In the genomic region with DNA sequence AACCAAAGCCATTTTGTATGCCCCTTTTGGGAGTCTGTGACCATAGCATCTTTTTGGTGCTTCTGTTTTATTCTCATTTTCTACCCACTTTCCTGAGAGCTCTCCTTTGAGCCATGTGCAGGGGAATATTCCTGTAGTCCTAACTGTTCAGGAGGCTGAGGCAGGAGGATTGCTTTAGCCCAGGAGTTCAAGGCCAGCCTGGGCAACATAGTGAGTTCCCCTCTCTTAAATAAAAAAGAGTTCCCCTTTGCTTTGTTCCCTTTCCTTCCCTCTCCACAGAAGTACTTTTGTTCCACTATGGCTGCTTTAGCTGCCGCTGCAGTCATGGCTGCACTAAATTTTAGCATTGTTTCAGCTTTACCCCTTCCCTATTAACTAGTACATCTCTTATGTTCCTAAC, we compare ENCODE assay signal across 17 cellular contexts.
"Had no signal": no experiment of that assay in that cellular context is flagged by ENCODE, and none has a peak within 500 bp of the region (broad histone marks: within the 10 kb centered on the region; RNA-seq: fewer than 3 reads in every experiment).

No MANE protein-coding gene starts in this region.

- DNase-seq: IMR-90, NCI-H1092, NCI-H1105 treated with DMSO at 0.1 percent for 48 hours, NCI-H1417 treated with DMSO at 0.1 percent for 48 hours, NCI-H146, NCI-H1694 treated with DMSO at 0.1 percent for 48 hours, NCI-H2029, NCI-H2081 treated with DMSO at 0.1 percent for 48 hours, NCI-H2171, NCI-H226, NCI-H446, NCI-H510A, NCI-H524 treated with DMSO at 0.1 percent for 48 hours, NCI-H69, NCI-H774, SHP77, SK-N-SH had no signal
